In the genomic region with DNA sequence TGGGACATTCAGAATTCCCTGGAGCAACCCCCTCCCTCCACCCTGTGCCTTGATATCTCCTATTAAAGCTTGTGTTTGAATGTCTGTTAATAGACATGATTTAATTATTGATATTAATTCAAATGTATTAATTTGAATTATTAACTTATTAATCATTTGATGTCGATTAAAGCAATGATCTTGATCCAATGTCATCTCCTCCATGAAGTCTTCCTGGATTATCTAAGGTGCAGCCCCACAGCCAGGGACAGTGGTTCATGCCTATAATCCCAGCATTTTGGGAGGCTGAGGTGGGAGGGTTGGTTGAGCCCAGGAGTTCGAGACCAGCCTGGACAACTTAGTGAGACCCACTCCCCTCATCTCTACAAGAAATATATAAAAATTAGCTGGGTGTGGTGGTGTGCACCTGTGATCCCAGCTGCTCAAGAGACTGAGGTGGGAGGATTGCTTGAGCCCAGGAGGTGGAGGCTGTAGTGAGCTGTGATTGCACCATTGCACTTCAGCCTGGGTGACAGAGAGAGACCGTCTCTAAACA, we compare ENCODE assay signal across 15 cellular contexts.
"Had no signal": no experiment of that assay in that cellular context is flagged by ENCODE, and none has a peak within 500 bp of the region (broad histone marks: within the 10 kb centered on the region; RNA-seq: fewer than 3 reads in every experiment).

No MANE protein-coding gene starts in this region.

- H3K4me3 Mint-ChIP-seq: activated naive CD4-positive, alpha-beta T cell treated with anti-CD3 and anti-CD28 coated beads, Interleukin-2, amount 10 ng/mL, durations not matched to agents 7 days and 5 days; endodermal cell; nephron progenitor cell had no signal

- H3K27ac Mint-ChIP-seq: activated naive CD4-positive, alpha-beta T cell treated with anti-CD3 and anti-CD28 coated beads, Interleukin-2, amount 10 ng/mL, durations not matched to agents 7 days and 5 days; activated T-helper 2 cell treated with anti-CD3 and anti-CD28 coated beads, Interferon-gamma antibody, Interleukin-2, Interleukin-4, amounts not matched to agents 10 μg/mL and 5 μg/mL and 100 μg/mL, durations not matched to agents 14 hours and 24 hours and 36 hours; endodermal cell; mesothelial cell of epicardium; nephron progenitor cell had no signal

- H3K4me2 ChIP-seq: SK-N-SH had no signal

- H3K27me3 ChIP-seq: dorsolateral prefrontal cortex, tibial nerve had no signal

- H3K9me3 Mint-ChIP-seq: activated naive CD4-positive, alpha-beta T cell treated with anti-CD3 and anti-CD28 coated beads, Interleukin-2, amount 10 ng/mL, durations not matched to agents 7 days and 5 days; activated T-helper 2 cell treated with anti-CD3 and anti-CD28 coated beads, Interferon-gamma antibody, Interleukin-2, Interleukin-4, amounts not matched to agents 10 μg/mL and 5 μg/mL and 100 μg/mL, durations not matched to agents 14 hours and 24 hours and 36 hours; endodermal cell; mesothelial cell of epicardium had no signal

- DNase-seq: activated CD4-positive, alpha-beta T cell treated with anti-CD3 and anti-CD28 coated beads, Interleukin-2, amount 50 U/mL, for 48 hours; activated naive CD4-positive, alpha-beta T cell treated with anti-CD3 and anti-CD28 coated beads, Interleukin-2, amount 10 ng/mL, durations not matched to agents 7 days and 5 days; dorsolateral prefrontal cortex; erythroblast; hippocampal formation; nephron progenitor cell; occipital lobe; SK-N-SH; stimulated activated CD4-positive, alpha-beta T cell treated with anti-CD3 and anti-CD28 coated beads, Interleukin-4, amount 100 ng/mL, for 1 hour; stimulated activated naive CD4-positive, alpha-beta T cell; T-helper 1 cell had no signal

- H3K4me1 Mint-ChIP-seq: nephron progenitor cell had no signal

- H3K9ac ChIP-seq: SK-N-SH had no signal

- H3K4me3 ChIP-seq: dorsolateral prefrontal cortex, tibial nerve had no signal

- H3K9me3 ChIP-seq: SK-N-SH, tibial nerve had no signal

- H3K27ac ChIP-seq: dorsolateral prefrontal cortex, tibial nerve had no signal

- H3K27me3 Mint-ChIP-seq: activated naive CD4-positive, alpha-beta T cell treated with anti-CD3 and anti-CD28 coated beads, Interleukin-2, amount 10 ng/mL, durations not matched to agents 7 days and 5 days had no signal
